Comparison of ENCODE assay signal across 17 cellular contexts in the genomic region with DNA sequence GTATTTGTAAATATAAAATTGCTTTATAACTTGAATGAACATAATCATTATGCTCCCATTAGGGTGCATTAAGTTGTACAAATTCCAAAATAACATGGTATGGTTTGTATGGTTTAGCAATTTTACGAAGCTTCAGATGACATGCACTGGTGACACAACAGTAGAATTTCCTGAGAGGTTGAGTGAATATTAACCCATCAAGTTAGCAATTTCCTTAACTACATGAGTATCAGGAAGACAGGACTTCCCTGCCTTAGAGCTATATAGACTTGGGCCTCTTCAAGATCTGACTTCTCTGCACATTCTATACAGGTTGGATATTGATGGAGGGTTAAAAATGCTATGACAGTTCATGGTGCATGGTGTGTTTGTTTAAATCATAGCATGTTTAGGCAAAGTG.
DNase-seq lines count a peak whose midpoint lies in the region; FAIRE-seq and TF ChIP-seq lines count a peak whose summit lies in the region.
"Had no signal": no experiment of that assay in that cellular context is flagged by ENCODE, and none has a peak within 500 bp of the region (broad histone marks: within the 10 kb centered on the region; RNA-seq: fewer than 3 reads in every experiment).

No MANE protein-coding gene starts in this region.

- no peak overlapping the region for H3K4me3 ChIP-seq in epithelial cell of proximal tubule (ENCODE audit: low read depth, low read length)
- H3K4me3 ChIP-seq in neutrophil (ENCODE audit: low read depth in 1 of 2, low read length in 1 of 2) = peak overlapping the region in 1 of 2 experiments; percentile 25
- H3K4me3 ChIP-seq in lower leg skin (ENCODE audit: low read depth, poor library complexity, severe bottlenecking) = no peak overlapping the region
- no peak overlapping the region for H3K4me3 ChIP-seq in ovary
- no peak overlapping the region for H3K4me3 ChIP-seq in uterus
- H3K4me3 ChIP-seq: BLaER1 treated with 17β-estradiol and CSF1 and Interleukin-3, amounts not matched to agents 10 nM and 100 nM; GM12878; GM23338 had no signal

- H3K27ac ChIP-seq in neutrophil (peak overlapping the region; percentile 76), substantia nigra (ENCODE audit: low read depth, low read length, poor library complexity, severe bottlenecking) (no peak overlapping the region), ovary (no peak overlapping the region), uterus (no peak overlapping the region)
- H3K27ac ChIP-seq: 22Rv1; BLaER1 treated with 17β-estradiol and CSF1 and Interleukin-3, amounts not matched to agents 10 nM and 100 nM had no signal

- H3K4me1 ChIP-seq in neutrophil (ENCODE audit: control insufficient read depth in 1 of 2, insufficient read depth in 1 of 2, low read depth in 1 of 2, low read length in 1 of 2) (peaks cover 29 to 36% of the 10 kb centered on the region in 2 experiments), ovary (ENCODE audit: insufficient read depth) (no peaks in the 10 kb centered on the region), uterus (no peaks in the 10 kb centered on the region)
- H3K4me1 ChIP-seq: BLaER1 treated with 17β-estradiol and CSF1 and Interleukin-3, amounts not matched to agents 10 nM and 100 nM had no signal

- intact Hi-C loops in lower leg skin (cut with DNase I; ENCODE audit: low total_unique reads) (no loop called here), ovary (cut with DNase I) (loop anchor here in 1 of 4 donors (10.0 kb wide), 1 partner anchor 129 kb away; no protein-coding TSS in a partner anchor), uterus (cut with DNase I; ENCODE audit: low total_unique reads) (no loop called here)

- peak; percentile 76 for FAIRE-seq in GM19239 (lab: Jason Lieb, UNC)
- FAIRE-seq: GM12878, HepG2 had no signal

- H3K36me3 ChIP-seq in neutrophil = peaks cover 13% of the 10 kb centered on the region
- no peaks in the 10 kb centered on the region for H3K36me3 ChIP-seq in ovary
- no peaks in the 10 kb centered on the region for H3K36me3 ChIP-seq in uterus

- TF ChIP-seq EP300 in ovary (IDR thresholded peaks at IDR 0.05) = no peak

- WGBS in lower leg skin, 2 donors = 87 to 90% methylated on average over 1 of the region's 1 CpG
- WGBS in ovary, 3 donors = 93 to 97% (median 95%) methylated on average over 1 of the region's 1 CpG

- TF ChIP-seq CTCF in epithelial cell of proximal tubule (conservative IDR thresholded peaks at IDR 0.05; ENCODE audit: low read depth, low read length) (no peak), neutrophil (IDR thresholded peaks at IDR 0.05) (no peak), lower leg skin (IDR thresholded peaks at IDR 0.05) (no peak), ovary (IDR thresholded peaks at IDR 0.05) (no peak), uterus (IDR thresholded peaks at IDR 0.05) (no peak)

- no peaks in the 10 kb centered on the region for H3K27me3 ChIP-seq in neutrophil
- no peaks in the 10 kb centered on the region for H3K27me3 ChIP-seq in ovary
- H3K27me3 ChIP-seq in uterus = no peaks in the 10 kb centered on the region
- H3K27me3 ChIP-seq: BLaER1 treated with 17β-estradiol and CSF1 and Interleukin-3, amounts not matched to agents 10 nM and 100 nM had no signal

- DNase-seq in ACHN (peak; percentile 52), GM19239 (ENCODE audit: insufficient read length, low spot score) (no peak), epithelial cell of proximal tubule (ENCODE audit: low read depth) (peak; percentile 29), substantia nigra (lab: John Stamatoyannopoulos, UW) (no peak), lower leg skin (ENCODE audit: low spot score in 2 of 2) (no peak), ovary (no peak), uterus (no peak)
- DNase-seq: Calu3; CD4-positive, alpha-beta T cell; DMS 273 treated with DMSO at 0.1 percent for 48 hours; H7 had no signal

- TF ChIP-seq POLR2A in lower leg skin (IDR thresholded peaks at IDR 0.05) = no peak
- no peak for TF ChIP-seq POLR2A in ovary (IDR thresholded peaks at IDR 0.05)
- TF ChIP-seq POLR2A in uterus (IDR thresholded peaks at IDR 0.05) = no peak

- H3K9me3 ChIP-seq in neutrophil (no peaks in the 10 kb centered on the region), ovary (no peaks in the 10 kb centered on the region), uterus (no peaks in the 10 kb centered on the region)
- H3K9me3 ChIP-seq: BLaER1 treated with 17β-estradiol and CSF1 and Interleukin-3, amounts not matched to agents 10 nM and 100 nM had no signal

- in situ Hi-C loops in ACHN (cut with HindIII; ENCODE audit: low pct_ligation_motif_present, low pct_unique_long_range_greater_than_20kb, low sequenced_read_pairs) = no loop called here

Comparison
In these comparisons a context has a peak if more than half of its experiments do, and no peak if none do; other contexts are left out.
1. DNase-seq: peak in ACHN (single experiment) and epithelial cell of proximal tubule (single experiment); none in GM19239 (single experiment), substantia nigra (0 of 49), lower leg skin (0 of 2), ovary (0 of 5) and uterus (0 of 2).